13 cellular contexts compared by ENCODE assay signal in the genomic region with DNA sequence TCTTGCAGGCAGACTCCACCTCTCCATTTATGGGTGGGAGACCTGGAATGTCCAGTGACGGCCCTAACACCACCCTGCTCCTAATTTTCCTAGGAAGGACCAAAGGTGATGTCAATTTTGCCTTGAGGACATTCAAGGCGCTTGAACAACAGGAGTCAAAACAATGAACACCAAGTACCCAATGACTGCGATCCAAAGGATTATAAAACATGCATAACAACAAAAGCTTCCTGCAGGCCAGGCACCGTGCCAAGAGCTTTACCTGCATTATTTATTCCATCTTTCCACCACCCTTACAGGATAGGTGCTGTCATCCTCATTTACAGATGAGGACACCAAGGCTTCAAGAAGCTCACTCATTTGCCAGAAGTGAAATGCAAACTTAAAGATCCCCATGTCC. TPM values are rescaled to one million over a fixed set of nuclear protein-coding genes. Genes with fewer than 3 reads are reported as not detected.
DNase-seq lines count a peak whose midpoint lies in the region; ATAC-seq and TF ChIP-seq lines count a peak whose summit lies in the region.
"Had no signal": no experiment of that assay in that cellular context is flagged by ENCODE, and none has a peak within 500 bp of the region (broad histone marks: within the 10 kb centered on the region; RNA-seq: fewer than 3 reads in every experiment).

No MANE protein-coding gene starts in this region.

- peaks cover 47% of the 10 kb centered on the region for H3K79me2 ChIP-seq in Loucy (ENCODE audit: insufficient read depth, low read length)
- no peaks in the 10 kb centered on the region for H3K79me2 ChIP-seq in hepatocyte

- no peak overlapping the region for H3K4me2 ChIP-seq in Loucy (ENCODE audit: low read depth, low read length, poor library complexity, severe bottlenecking)
- no peak overlapping the region for H3K4me2 ChIP-seq in hepatocyte

- intact Hi-C loops in natural killer cell (cut with micrococcal nuclease) = no loop called here

- no peaks in the 10 kb centered on the region for H3K27me3 ChIP-seq in Loucy (ENCODE audit: insufficient read depth, low read length, poor library complexity, severe bottlenecking)
- no peaks in the 10 kb centered on the region for H3K27me3 ChIP-seq in hepatocyte

- H3K4me1 ChIP-seq in Loucy (ENCODE audit: insufficient read depth, low read length, poor library complexity, severe bottlenecking) (peaks cover 60% of the 10 kb centered on the region), hepatocyte (ENCODE audit: insufficient read depth) (peaks cover 28% of the 10 kb centered on the region)

- H3K27ac ChIP-seq in hepatocyte = no peak overlapping the region

- DNase-seq in T-helper 1 cell (no peak), natural killer cell (no peak), hepatocyte (ENCODE audit: low spot score) (no peak), MV-4-11 (lab: John Stamatoyannopoulos, UW) (no peak)
- DNase-seq in activated naive CD4-positive, alpha-beta T cell treated with anti-CD3 and anti-CD28 coated beads, Interleukin-2, amount 50 U/mL, for 72 hours (ENCODE audit: low spot score in 2 of 2) = no peak
- DNase-seq: ACHN; lower lobe of right lung; NCI-H2227 treated with DMSO at 0.1 percent for 48 hours; stimulated activated CD4-positive, alpha-beta T cell treated with anti-CD3 and anti-CD28 coated beads, Interleukin-4, amount 100 ng/mL, for 1 hour had no signal

- H3K9me2 ChIP-seq in Loucy (replicated peaks; ENCODE audit: low read depth, low read length) = no peaks in the 10 kb centered on the region
- no peaks in the 10 kb centered on the region for H3K9me2 ChIP-seq in hepatocyte (replicated peaks; ENCODE audit: insufficient read depth)

- peaks cover 40% of the 10 kb centered on the region for H3K4me1 Mint-ChIP-seq in T-helper 1 cell treated with Interleukin-12 subunit alpha and Interleukin-12 subunit beta and Interleukin-4 antibody, amounts not matched to agents 30 μg/mL and 1 μg/mL, for 36 hours (ENCODE audit: low read depth)
- H3K4me1 Mint-ChIP-seq in natural killer cell = peaks cover 69 to 73% of the 10 kb centered on the region in 2 donors

- no peak overlapping the region for H2AFZ ChIP-seq in Loucy (ENCODE audit: low read length)
- H2AFZ ChIP-seq in hepatocyte = no peak overlapping the region

- TF ChIP-seq CTCF in Loucy (conservative IDR thresholded peaks at IDR 0.05; ENCODE audit: low read length) (no peak), natural killer cell (IDR thresholded peaks at IDR 0.05) (no peak), hepatocyte (IDR thresholded peaks at IDR 0.05; ENCODE audit: poor library complexity) (no peak)

- H4K20me1 ChIP-seq in Loucy (ENCODE audit: insufficient read depth, low read length, poor library complexity, severe bottlenecking) (no peaks in the 10 kb centered on the region), hepatocyte (ENCODE audit: insufficient read depth, poor library complexity, severe bottlenecking) (no peaks in the 10 kb centered on the region)

- H3K9ac ChIP-seq in Loucy (ENCODE audit: low read depth, low read length, poor library complexity, severe bottlenecking) = peak overlapping the region; percentile 20

- no peaks in the 10 kb centered on the region for H3K9me3 Mint-ChIP-seq in T-helper 1 cell treated with Interleukin-12 subunit alpha and Interleukin-12 subunit beta and Interleukin-4 antibody, amounts not matched to agents 30 μg/mL and 1 μg/mL, for 36 hours
- no peaks in the 10 kb centered on the region for H3K9me3 Mint-ChIP-seq in activated naive CD4-positive, alpha-beta T cell treated with anti-CD3 and anti-CD28 coated beads, Interleukin-2, amount 50 U/mL, for 72 hours
- no peaks in the 10 kb centered on the region for H3K9me3 Mint-ChIP-seq in natural killer cell

- no peak overlapping the region for H3K4me3 ChIP-seq in Loucy (ENCODE audit: low read length, poor library complexity, severe bottlenecking)
- no peak overlapping the region for H3K4me3 ChIP-seq in hepatocyte
- H3K4me3 ChIP-seq: lower lobe of right lung had no signal

- H3K27ac Mint-ChIP-seq in T-helper 1 cell treated with Interleukin-12 subunit alpha and Interleukin-12 subunit beta and Interleukin-4 antibody, amounts not matched to agents 30 μg/mL and 1 μg/mL, for 36 hours = peak overlapping the region; percentile 60
- H3K27ac Mint-ChIP-seq in activated naive CD4-positive, alpha-beta T cell treated with anti-CD3 and anti-CD28 coated beads, Interleukin-2, amount 50 U/mL, for 72 hours = peak overlapping the region; percentile 91 to 93
- peak overlapping the region; percentile 96 to 98 for H3K27ac Mint-ChIP-seq in natural killer cell

- peak overlapping the region; percentile 7 for H3K4me3 Mint-ChIP-seq in T-helper 1 cell treated with Interleukin-12 subunit alpha and Interleukin-12 subunit beta and Interleukin-4 antibody, amounts not matched to agents 30 μg/mL and 1 μg/mL, for 36 hours
- peak overlapping the region; percentile 52 for H3K4me3 Mint-ChIP-seq in natural killer cell

- H3K27me3 Mint-ChIP-seq in T-helper 1 cell treated with Interleukin-12 subunit alpha and Interleukin-12 subunit beta and Interleukin-4 antibody, amounts not matched to agents 30 μg/mL and 1 μg/mL, for 36 hours (ENCODE audit: low read depth) = no peaks in the 10 kb centered on the region
- H3K27me3 Mint-ChIP-seq in natural killer cell (ENCODE audit: low read depth in 2 of 2) = no peaks in the 10 kb centered on the region

- 94% methylated on average over 4 of the region's 4 CpGs for WGBS in hepatocyte (ENCODE audit: low lambda C conversion rate, missing lambda C conversion rate)

- peaks cover 3% of the 10 kb centered on the region; the same call in 1 of the 2 replicates for H3F3A ChIP-seq in Loucy (ENCODE audit: low read depth)

- no peaks in the 10 kb centered on the region for H3K36me3 ChIP-seq in Loucy (ENCODE audit: insufficient read depth, low read length)
- H3K36me3 ChIP-seq in hepatocyte (replicated peaks; ENCODE audit: insufficient read depth, low read depth) = no peaks in the 10 kb centered on the region
- H3K36me3 ChIP-seq: lower lobe of right lung had no signal

- peaks cover 8% of the 10 kb centered on the region for H3K36me3 Mint-ChIP-seq in T-helper 1 cell treated with Interleukin-12 subunit alpha and Interleukin-12 subunit beta and Interleukin-4 antibody, amounts not matched to agents 30 μg/mL and 1 μg/mL, for 36 hours (ENCODE audit: low read depth)
- peaks cover 11 to 21% of the 10 kb centered on the region in 2 donors for H3K36me3 Mint-ChIP-seq in activated naive CD4-positive, alpha-beta T cell treated with anti-CD3 and anti-CD28 coated beads, Interleukin-2, amount 50 U/mL, for 72 hours
- no peaks in the 10 kb centered on the region for H3K36me3 Mint-ChIP-seq in natural killer cell

- no peaks in the 10 kb centered on the region for H3K9me3 ChIP-seq in Loucy (ENCODE audit: insufficient read depth, low read depth, low read length)
- H3K9me3 ChIP-seq in hepatocyte (ENCODE audit: low read depth) = no peaks in the 10 kb centered on the region
- H3K9me3 ChIP-seq: lower lobe of right lung had no signal

- no peak for ATAC-seq in activated naive CD4-positive, alpha-beta T cell treated with anti-CD3 and anti-CD28 coated beads, Interleukin-2, amount 50 U/mL, for 72 hours
- no peak for ATAC-seq in natural killer cell
- no peak for ATAC-seq in GM21576 (IDR thresholded peaks at IDR 0.05; ENCODE audit: unreplicated experiment)
- ATAC-seq: activated CD4-positive, CD25-positive, alpha-beta regulatory T cell treated with anti-CD3 and anti-CD28 coated beads, Interleukin-2, amount 50 U/mL, for 24 hours; lower lobe of right lung had no signal

RNA-seq across cellular contexts. Expression of a gene that starts 15.2 kb away (rescaled TPM):
- total RNA-seq in activated naive CD4-positive, alpha-beta T cell treated with anti-CD3 and anti-CD28 coated beads, Interleukin-2, amount 50 U/mL, for 72 hours = 100 to 1,000 TPM in 1 of 2 donors, 10 to 100 TPM in 1; 75.3 to 104 TPM
- total RNA-seq in natural killer cell (100 to 1,000 TPM; 209 to 216 (median 209) TPM), hepatocyte (38.9 and 47.6 TPM in 2 replicates)
- 36.7 and 42.2 TPM in 2 replicates for polyA plus RNA-seq in hepatocyte
